In the genomic region with DNA sequence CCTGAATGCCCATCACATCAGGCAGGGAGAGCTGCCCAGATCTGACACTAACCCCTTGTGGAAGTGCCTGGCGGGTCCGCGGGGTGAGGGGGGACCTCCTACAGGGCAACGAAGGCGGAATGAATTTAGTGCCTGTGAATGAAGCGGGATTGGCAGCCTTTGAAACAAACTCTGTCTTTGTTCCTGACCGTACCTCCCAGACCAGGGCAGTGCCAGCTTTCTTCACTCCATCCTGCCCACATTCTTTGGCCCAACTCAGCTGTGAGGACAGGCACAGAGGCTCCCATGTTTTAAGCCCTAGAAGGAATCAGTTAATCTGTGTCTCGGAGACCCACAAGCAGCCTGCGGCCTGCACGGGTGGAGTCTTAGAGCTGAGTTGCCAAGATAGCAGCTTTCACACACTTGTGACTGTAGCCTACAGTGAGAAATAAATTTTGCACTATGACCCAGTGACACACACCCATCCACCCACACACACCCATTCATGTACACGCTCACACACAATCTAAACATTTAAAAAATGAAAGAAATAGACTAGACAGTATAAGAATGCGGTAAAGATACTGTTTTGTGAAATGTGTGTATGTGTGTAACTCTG, we compare ENCODE assay signal across 17 cellular contexts.
A peak's percentile ranks its signal among the peaks of the same experiment; 100 is the strongest.
DNase-seq lines count a peak whose midpoint lies in the region; ATAC-seq and TF ChIP-seq lines count a peak whose summit lies in the region.
"Had no signal": no experiment of that assay in that cellular context is flagged by ENCODE, and none has a peak within 500 bp of the region (broad histone marks: within the 10 kb centered on the region; RNA-seq: fewer than 3 reads in every experiment).

No MANE protein-coding gene starts in this region.

- H3K4me1 ChIP-seq in esophagus muscularis mucosa (peaks cover 0 to 29% (median 23%) of the 10 kb centered on the region in 4 donors), testis (no peaks in the 10 kb centered on the region)

- H3K27ac ChIP-seq in esophagus muscularis mucosa (replicated peaks in 1 of 4): peak overlapping the region in 3 of 4 donors; percentile 5 to 33 (median 28)
- no peak overlapping the region for H3K27ac ChIP-seq in testis
- H3K27ac ChIP-seq: BLaER1, left ventricle myocardium inferior had no signal

- peaks cover 27% of the 10 kb centered on the region for H3K4me1 Mint-ChIP-seq in osteocyte (ENCODE audit: unreplicated experiment)
- H3K4me1 Mint-ChIP-seq in activated T-helper 2 cell treated with anti-CD3 and anti-CD28 coated beads, Interferon-gamma antibody, Interleukin-2, Interleukin-4, amounts not matched to agents 10 μg/mL and 5 μg/mL and 100 μg/mL, durations not matched to agents 14 hours and 24 hours and 36 hours (ENCODE audit: low read depth): peaks cover 33% of the 10 kb centered on the region

- H3K27me3 Mint-ChIP-seq in osteocyte (ENCODE audit: unreplicated experiment): no peaks in the 10 kb centered on the region
- H3K27me3 Mint-ChIP-seq in activated T-helper 2 cell treated with anti-CD3 and anti-CD28 coated beads, Interferon-gamma antibody, Interleukin-2, Interleukin-4, amounts not matched to agents 10 μg/mL and 5 μg/mL and 100 μg/mL, durations not matched to agents 14 hours and 24 hours and 36 hours (ENCODE audit: low read depth): no peaks in the 10 kb centered on the region
- H3K27me3 Mint-ChIP-seq: stimulated activated naive CD8-positive, alpha-beta T cell treated with anti-CD3 and anti-CD28 coated beads, Interleukin-15, amount 100 ng/mL, for 72 hours had no signal

- TF ChIP-seq POLR2A in esophagus muscularis mucosa (IDR thresholded peaks at IDR 0.05; ENCODE audit: low read depth): no peak
- no peak for TF ChIP-seq POLR2A in testis (IDR thresholded peaks at IDR 0.05)

- ATAC-seq in HG03457 (IDR thresholded peaks at IDR 0.05; ENCODE audit: unreplicated experiment): no peak
- ATAC-seq: stimulated activated naive CD8-positive, alpha-beta T cell treated with anti-CD3 and anti-CD28 coated beads, Interleukin-15, amount 100 ng/mL, for 72 hours had no signal

- DNase-seq in C1 segment of cervical spinal cord (lab: John Stamatoyannopoulos, UW) (peak in 8 of 14 donors; percentile 4 to 62 (median 30)), SW480 (ENCODE audit: low spot score) (peak; percentile 32), esophagus muscularis mucosa (ENCODE audit: extremely low spot score) (no peak), osteocyte (ENCODE audit: extremely low spot score, unreplicated experiment) (no peak), testis (no peak), cerebellum (ENCODE audit: low spot score) (no peak)
- DNase-seq in activated T-helper 2 cell treated with anti-CD3 and anti-CD28 coated beads, Interferon-gamma antibody, Interleukin-2, Interleukin-4, amounts not matched to agents 10 μg/mL and 5 μg/mL and 100 μg/mL, durations not matched to agents 14 hours and 24 hours and 36 hours (ENCODE audit: low spot score): no peak
- DNase-seq: activated naive CD4-positive, alpha-beta T cell; cortex of kidney; GDM1; Kasumi-1; left ventricle myocardium inferior; NCI-H2081 treated with DMSO at 0.1 percent for 48 hours; stimulated activated CD4-positive, alpha-beta T cell treated with anti-CD3 and anti-CD28 coated beads, Interleukin-4, amount 100 ng/mL, for 4 hours; stimulated activated naive CD8-positive, alpha-beta T cell treated with anti-CD3 and anti-CD28 coated beads, Interleukin-15, amount 100 ng/mL, for 72 hours had no signal

- intact Hi-C loops in esophagus muscularis mucosa (cut with DNase I) (loop anchor here (5.0 kb wide), 1 partner anchor 58 kb away; the partner anchor contains the start of gene USP24), testis (cut with DNase I; ENCODE audit: low total_unique reads) (loop anchor here (5.0 kb wide), 1 partner anchor 133 kb away; no protein-coding TSS in a partner anchor)
- intact Hi-C loops in activated T-helper 2 cell treated with anti-CD3 and anti-CD28 coated beads, Interferon-gamma antibody, Interleukin-2, Interleukin-4, amounts not matched to agents 10 μg/mL and 5 μg/mL and 100 μg/mL, durations not matched to agents 14 hours and 24 hours and 36 hours (cut with micrococcal nuclease): no loop called here

- H3K27me3 ChIP-seq in esophagus muscularis mucosa (no peaks in the 10 kb centered on the region), testis (no peaks in the 10 kb centered on the region)
- H3K27me3 ChIP-seq: BLaER1 had no signal

- no peaks in the 10 kb centered on the region for H3K36me3 Mint-ChIP-seq in osteocyte (ENCODE audit: unreplicated experiment)
- no peaks in the 10 kb centered on the region for H3K36me3 Mint-ChIP-seq in activated T-helper 2 cell treated with anti-CD3 and anti-CD28 coated beads, Interferon-gamma antibody, Interleukin-2, Interleukin-4, amounts not matched to agents 10 μg/mL and 5 μg/mL and 100 μg/mL, durations not matched to agents 14 hours and 24 hours and 36 hours (ENCODE audit: low read depth)

- H3K4me3 Mint-ChIP-seq in osteocyte (ENCODE audit: unreplicated experiment): no peak overlapping the region
- no peak overlapping the region for H3K4me3 Mint-ChIP-seq in activated T-helper 2 cell treated with anti-CD3 and anti-CD28 coated beads, Interferon-gamma antibody, Interleukin-2, Interleukin-4, amounts not matched to agents 10 μg/mL and 5 μg/mL and 100 μg/mL, durations not matched to agents 14 hours and 24 hours and 36 hours (ENCODE audit: low read depth)
- H3K4me3 Mint-ChIP-seq: stimulated activated naive CD8-positive, alpha-beta T cell treated with anti-CD3 and anti-CD28 coated beads, Interleukin-15, amount 100 ng/mL, for 72 hours had no signal

- H3K4me3 ChIP-seq in esophagus muscularis mucosa: no peak overlapping the region
- no peak overlapping the region for H3K4me3 ChIP-seq in testis
- H3K4me3 ChIP-seq: BLaER1, left ventricle myocardium inferior had no signal

- TF ChIP-seq CTCF in esophagus muscularis mucosa (IDR thresholded peaks at IDR 0.05) (no peak), osteocyte (IDR thresholded peaks at IDR 0.05) (no peak), testis (IDR thresholded peaks at IDR 0.05) (no peak)

- no peaks in the 10 kb centered on the region for H3K9me3 Mint-ChIP-seq in osteocyte (ENCODE audit: unreplicated experiment)
- H3K9me3 Mint-ChIP-seq in activated T-helper 2 cell treated with anti-CD3 and anti-CD28 coated beads, Interferon-gamma antibody, Interleukin-2, Interleukin-4, amounts not matched to agents 10 μg/mL and 5 μg/mL and 100 μg/mL, durations not matched to agents 14 hours and 24 hours and 36 hours: no peaks in the 10 kb centered on the region
- H3K9me3 Mint-ChIP-seq: stimulated activated naive CD8-positive, alpha-beta T cell treated with anti-CD3 and anti-CD28 coated beads, Interleukin-15, amount 100 ng/mL, for 72 hours had no signal

- no peak for TF ChIP-seq EP300 in esophagus muscularis mucosa (IDR thresholded peaks at IDR 0.05)

- H3K27ac Mint-ChIP-seq in osteocyte (ENCODE audit: unreplicated experiment): peak overlapping the region; percentile 74
- no peak overlapping the region for H3K27ac Mint-ChIP-seq in activated T-helper 2 cell treated with anti-CD3 and anti-CD28 coated beads, Interferon-gamma antibody, Interleukin-2, Interleukin-4, amounts not matched to agents 10 μg/mL and 5 μg/mL and 100 μg/mL, durations not matched to agents 14 hours and 24 hours and 36 hours

- WGBS in esophagus muscularis mucosa: 77% methylated on average over 12 of the region's 12 CpGs
- WGBS in testis, 2 donors: 55 to 82% methylated on average over 12 of the region's 12 CpGs

- no peaks in the 10 kb centered on the region for H3K9me3 ChIP-seq in esophagus muscularis mucosa
- H3K9me3 ChIP-seq in testis: no peaks in the 10 kb centered on the region
- H3K9me3 ChIP-seq: BLaER1, left ventricle myocardium inferior had no signal

- H3K36me3 ChIP-seq in esophagus muscularis mucosa (no peaks in the 10 kb centered on the region), testis (ENCODE audit: low read depth, missing control alignments) (no peaks in the 10 kb centered on the region)
- H3K36me3 ChIP-seq: BLaER1, left ventricle myocardium inferior had no signal

Comparison
In these comparisons a context has a peak if more than half of its experiments do, and no peak if none do; other contexts are left out.
1. DNase-seq: peak in C1 segment of cervical spinal cord (8 of 14) and SW480 (single experiment); none in esophagus muscularis mucosa (single experiment), osteocyte (single experiment), activated T-helper 2 cell treated with anti-CD3 and anti-CD28 coated beads, Interferon-gamma antibody, Interleukin-2, Interleukin-4, amounts not matched to agents 10 μg/mL and 5 μg/mL and 100 μg/mL, durations not matched to agents 14 hours and 24 hours and 36 hours (single experiment), testis (single experiment) and cerebellum (single experiment).
2. H3K27ac ChIP-seq: peak in esophagus muscularis mucosa (3 of 4); none in testis (0 of 2).